Comparison of ENCODE assay signal across 29 cellular contexts in genomic region chr3:52596658-52597265, GRCh38.
DNase-seq lines count a peak whose midpoint lies in the region; ATAC-seq and TF ChIP-seq lines count a peak whose summit lies in the region.
"Had no signal": no experiment of that assay in that cellular context is flagged by ENCODE, and none has a peak within 500 bp of the region (broad histone marks: within the 10 kb centered on the region; RNA-seq: fewer than 3 reads in every experiment).

No MANE protein-coding gene starts in this region.

- no peak for ATAC-seq in HG03521 (IDR thresholded peaks at IDR 0.05; ENCODE audit: unreplicated experiment)
- ATAC-seq in HG02588 (IDR thresholded peaks at IDR 0.05; ENCODE audit: unreplicated experiment), result no peak
- ATAC-seq: activated T-cell treated with anti-CD3 and anti-CD28 coated beads, Interleukin-2, amount 50 U/mL, for 72 hours; natural killer cell; pancreas; PC-3; stimulated activated effector memory CD8-positive, alpha-beta T cell treated with anti-CD3 and anti-CD28 coated beads, Interleukin-12 subunit alpha, Interleukin-12 subunit beta, amount 100 ng/mL, for 72 hours had no signal

- H3K4me3 ChIP-seq in prostate gland, result no peak overlapping the region
- H3K4me3 ChIP-seq: cardiac muscle cell, esophagus squamous epithelium, left ventricle myocardium inferior, pancreas, right lobe of liver had no signal

- TF ChIP-seq POLR2A in prostate gland (IDR thresholded peaks at IDR 0.05), result no peak

- H3K27me3 ChIP-seq in prostate gland (replicated peaks; ENCODE audit: insufficient read depth), result no peaks in the 10 kb centered on the region
- H3K27me3 ChIP-seq: cardiac muscle cell, esophagus squamous epithelium, pancreas, right lobe of liver had no signal

- no peaks in the 10 kb centered on the region for H3K9me3 ChIP-seq in prostate gland
- H3K9me3 ChIP-seq: pancreas had no signal

- no peak overlapping the region for H3K27ac ChIP-seq in prostate gland
- H3K27ac ChIP-seq: cardiac muscle cell, esophagus squamous epithelium, left ventricle myocardium inferior, pancreas, right lobe of liver had no signal

- H3K9me3 Mint-ChIP-seq in brain, result peaks cover 18 to 53% (median 31%) of the 10 kb centered on the region in 5 experiments
- H3K9me3 Mint-ChIP-seq: CD4-positive, alpha-beta T cell; natural killer cell; stimulated activated effector memory CD8-positive, alpha-beta T cell treated with anti-CD3 and anti-CD28 coated beads, Interleukin-12 subunit alpha, Interleukin-12 subunit beta, amount 100 ng/mL, for 72 hours had no signal

- H3K4me1 ChIP-seq in prostate gland (replicated peaks), result no peaks in the 10 kb centered on the region
- H3K4me1 ChIP-seq: esophagus squamous epithelium, pancreas, right lobe of liver had no signal

- TF ChIP-seq CTCF in brain (conservative IDR thresholded peaks at IDR 0.05) (no peak), prostate gland (IDR thresholded peaks at IDR 0.05) (no peak)

- DNase-seq in Ammon's horn (ENCODE audit: low spot score) (peak; percentile 96), hypothalamus (lab: John Stamatoyannopoulos, UW) (peak in 49 of 51 donors; percentile 4 to 91 (median 63)), occipital lobe (lab: John Stamatoyannopoulos, UW) (peak; percentile 76), prostate gland (ENCODE audit: low spot score) (no peak)
- no peak for DNase-seq in activated naive CD4-positive, alpha-beta T cell (lab: John Stamatoyannopoulos, UW)
- DNase-seq: activated CD4-positive, alpha-beta T cell treated with anti-CD3 and anti-CD28 coated beads for 4 hours; activated naive CD4-positive, alpha-beta T cell treated with Interleukin-2 at 50 U/mL for 16 hours; activated T-cell treated with anti-CD3 and anti-CD28 coated beads, Interleukin-2, amount 50 U/mL, for 72 hours; CD4-positive, alpha-beta T cell; esophagus squamous epithelium; foreskin melanocyte; IMR-90; left ventricle myocardium inferior; natural killer cell; NCI-H1048; NCI-H1694 treated with DMSO at 0.1 percent for 48 hours; NCI-H2171 treated with DMSO at 0.1 percent for 48 hours; NCI-H524 treated with DMSO at 0.1 percent for 48 hours; pancreas; PC-3; right lobe of liver; stimulated activated CD4-positive, alpha-beta T cell treated with anti-CD3 and anti-CD28 coated beads, Interleukin-12 subunit alpha, Interleukin-12 subunit beta, amount 100 ng/mL, for 4 hours; stimulated activated CD4-positive, alpha-beta T cell treated with anti-CD3 and anti-CD28 coated beads, Interleukin-4, amount 100 ng/mL, for 24 hours had no signal

- no peaks in the 10 kb centered on the region for H3K36me3 ChIP-seq in prostate gland

- intact Hi-C loops in prostate gland (cut with DNase I), result no loop called here

- H3K27ac Mint-ChIP-seq in brain, result peak overlapping the region in 3 of 5 experiments; percentile 81 to 96 (median 83)
- H3K27ac Mint-ChIP-seq: activated T-cell treated with anti-CD3 and anti-CD28 coated beads, Interleukin-2, amount 50 U/mL, for 72 hours; CD4-positive, alpha-beta T cell; mesothelial cell of epicardium; stimulated activated effector memory CD8-positive, alpha-beta T cell treated with anti-CD3 and anti-CD28 coated beads, Interleukin-12 subunit alpha, Interleukin-12 subunit beta, amount 100 ng/mL, for 72 hours had no signal

- peak overlapping the region in 1 of 5 experiments; percentile 37 for H3K4me3 Mint-ChIP-seq in brain
- H3K4me3 Mint-ChIP-seq: activated T-cell treated with anti-CD3 and anti-CD28 coated beads, Interleukin-2, amount 50 U/mL, for 72 hours; CD4-positive, alpha-beta T cell; mesothelial cell of epicardium; natural killer cell; stimulated activated effector memory CD8-positive, alpha-beta T cell treated with anti-CD3 and anti-CD28 coated beads, Interleukin-12 subunit alpha, Interleukin-12 subunit beta, amount 100 ng/mL, for 72 hours had no signal

- peaks cover 14% of the 10 kb centered on the region for H3K4me1 Mint-ChIP-seq in brain
- H3K4me1 Mint-ChIP-seq: natural killer cell; stimulated activated effector memory CD8-positive, alpha-beta T cell treated with anti-CD3 and anti-CD28 coated beads, Interleukin-12 subunit alpha, Interleukin-12 subunit beta, amount 100 ng/mL, for 72 hours had no signal

- peaks cover 6% of the 10 kb centered on the region for H3K27me3 Mint-ChIP-seq in brain
- H3K27me3 Mint-ChIP-seq: CD4-positive, alpha-beta T cell had no signal

- 98% methylated on average over 4 of the region's 4 CpGs for WGBS in prostate gland

- H3K36me3 Mint-ChIP-seq in brain, result peaks cover 93% of the 10 kb centered on the region

Comparison
In these comparisons a context has a peak if more than half of its experiments do, and no peak if none do; other contexts are left out.
1. DNase-seq: peak in Ammon's horn (single experiment), hypothalamus (49 of 51) and occipital lobe (single experiment); none in prostate gland (single experiment) and activated naive CD4-positive, alpha-beta T cell (0 of 4).